17 cellular contexts compared by ENCODE assay signal in the genomic region with DNA sequence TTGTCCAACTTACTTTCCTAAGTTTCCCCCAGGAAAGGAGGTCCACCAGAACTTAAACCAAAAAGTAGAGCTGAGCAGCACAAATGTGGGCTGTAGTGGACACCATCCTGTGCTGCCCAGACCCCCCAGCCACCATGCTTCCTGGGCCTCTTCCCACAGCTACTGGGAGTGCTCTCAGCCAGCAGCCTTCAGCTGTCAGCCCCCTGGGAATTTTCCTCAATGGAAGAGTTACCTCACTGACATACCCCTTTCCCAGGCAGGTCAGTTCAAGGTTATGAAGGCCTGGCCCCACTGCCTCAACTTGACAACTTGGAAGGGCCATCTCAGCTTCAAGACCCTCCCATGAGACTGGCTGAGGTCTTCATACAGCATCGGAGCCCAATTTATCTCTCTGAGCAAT. TPM values are rescaled to one million over a fixed set of nuclear protein-coding genes. Genes with fewer than 3 reads are reported as not detected.
DNase-seq lines count a peak whose midpoint lies in the region; ATAC-seq and TF ChIP-seq lines count a peak whose summit lies in the region.
"Had no signal": no experiment of that assay in that cellular context is flagged by ENCODE, and none has a peak within 500 bp of the region (broad histone marks: within the 10 kb centered on the region; RNA-seq: fewer than 3 reads in every experiment).

No MANE protein-coding gene starts in this region.

- H3K27me3 ChIP-seq in right atrium auricular region (no peaks in the 10 kb centered on the region), right cardiac atrium (ENCODE audit: control insufficient read depth, insufficient read depth) (no peaks in the 10 kb centered on the region)
- H3K27me3 ChIP-seq: BLaER1 treated with 17β-estradiol and CSF1 and Interleukin-3, amounts not matched to agents 10 nM and 100 nM had no signal

- no peaks in the 10 kb centered on the region for H3K9me3 Mint-ChIP-seq in central memory CD8-positive, alpha-beta T cell
- H3K9me3 Mint-ChIP-seq: CD8-positive, alpha-beta T cell had no signal

- H3K4me1 ChIP-seq in right atrium auricular region = no peaks in the 10 kb centered on the region
- H3K4me1 ChIP-seq in right cardiac atrium (ENCODE audit: control insufficient read depth, insufficient read depth, low read length) = no peaks in the 10 kb centered on the region
- H3K4me1 ChIP-seq: BLaER1 treated with 17β-estradiol and CSF1 and Interleukin-3, amounts not matched to agents 10 nM and 100 nM had no signal

- H3K27me3 Mint-ChIP-seq in central memory CD8-positive, alpha-beta T cell = no peaks in the 10 kb centered on the region
- H3K27me3 Mint-ChIP-seq: B cell had no signal

- no peaks in the 10 kb centered on the region for H3K36me3 ChIP-seq in right atrium auricular region
- H3K36me3 ChIP-seq: HAP-1 had no signal

- WGBS in right cardiac atrium = 39% methylated on average over 1 of the region's 1 CpG

- H3K36me3 Mint-ChIP-seq in central memory CD8-positive, alpha-beta T cell (ENCODE audit: insufficient read depth) = peaks cover 3% of the 10 kb centered on the region

- TF ChIP-seq CTCF in right atrium auricular region (IDR thresholded peaks at IDR 0.05) = no peak

- intact Hi-C loops in right cardiac atrium (cut with DNase I) = no loop called here

- DNase-seq in right atrium auricular region (ENCODE audit: low spot score) (peak; percentile 9), right cardiac atrium (no peak), mesenteric fat pad (ENCODE audit: low spot score) (peak; percentile 39), anterior cingulate cortex (lab: John Stamatoyannopoulos, UW) (no peak), iPS-NIHi7 (ENCODE audit: extremely low spot score) (no peak)
- no peak for DNase-seq in central memory CD8-positive, alpha-beta T cell (ENCODE audit: low spot score in 2 of 2)
- DNase-seq: Calu3; CD8-positive, alpha-beta T cell; DMS79 treated with DMSO at 0.1 percent for 48 hours; GF-D8 had no signal

- H3K4me3 Mint-ChIP-seq in central memory CD8-positive, alpha-beta T cell = no peak overlapping the region
- H3K4me3 Mint-ChIP-seq: B cell; CD8-positive, alpha-beta T cell had no signal

- H3K27ac ChIP-seq in right atrium auricular region (no peak overlapping the region), right cardiac atrium (ENCODE audit: low read length) (no peak overlapping the region)
- H3K27ac ChIP-seq: BLaER1 treated with 17β-estradiol and CSF1 and Interleukin-3, amounts not matched to agents 10 nM and 100 nM had no signal

- ATAC-seq in right cardiac atrium = no peak
- ATAC-seq in central memory CD8-positive, alpha-beta T cell (replicated peaks; ENCODE audit: extremely low read depth, poor library complexity, severe bottlenecking) = no peak
- ATAC-seq in GM21825 (IDR thresholded peaks at IDR 0.05; ENCODE audit: unreplicated experiment) = no peak
- ATAC-seq: CD8-positive, alpha-beta T cell had no signal

- H3K9me3 ChIP-seq in right atrium auricular region = no peaks in the 10 kb centered on the region
- H3K9me3 ChIP-seq in right cardiac atrium (ENCODE audit: control insufficient read depth, low read length) = no peaks in the 10 kb centered on the region
- H3K9me3 ChIP-seq: HAP-1 had no signal

- no peak overlapping the region for H3K4me3 ChIP-seq in right atrium auricular region
- no peak overlapping the region for H3K4me3 ChIP-seq in right cardiac atrium (ENCODE audit: low read length)
- H3K4me3 ChIP-seq: BLaER1 treated with 17β-estradiol and CSF1 and Interleukin-3, amounts not matched to agents 10 nM and 100 nM; HAP-1 had no signal

- H3K4me1 Mint-ChIP-seq in central memory CD8-positive, alpha-beta T cell = no peaks in the 10 kb centered on the region
- H3K4me1 Mint-ChIP-seq: B cell had no signal

- peak overlapping the region; percentile 68 for H3K27ac Mint-ChIP-seq in central memory CD8-positive, alpha-beta T cell (ENCODE audit: low read depth)
- H3K27ac Mint-ChIP-seq: B cell; CD8-positive, alpha-beta T cell had no signal

RNA-seq across cellular contexts. Expression of gene CDCP2, which starts 47.7 kb away (rescaled TPM):
- total RNA-seq in right atrium auricular region = not detected
- total RNA-seq in right cardiac atrium = not detected
- polyA plus RNA-seq in right cardiac atrium = not detected
- total RNA-seq in mesenteric fat pad = 0.19 TPM
- total RNA-seq: A172; B cell; Calu3; CD8-positive, alpha-beta T cell; H1; HT-29 had no signal
- polyA plus RNA-seq: H1 had no signal

RNA-seq across cellular contexts. Expression of gene TCEANC2, which starts 51.7 kb away (rescaled TPM):
- total RNA-seq in right atrium auricular region (1 to 10 TPM; 3.3 to 5.6 TPM), right cardiac atrium (1 to 10 TPM; 3.8 to 5.7 (median 4.6) TPM), mesenteric fat pad (4.2 TPM)
- polyA plus RNA-seq in right cardiac atrium = 3.1 TPM

RNA-seq across cellular contexts. Expression of gene TMEM59, which starts 52.1 kb away (rescaled TPM):
- total RNA-seq in right atrium auricular region (100 to 1,000 TPM; 277 to 390 TPM), right cardiac atrium (100 to 1,000 TPM; 333 to 377 (median 362) TPM), mesenteric fat pad (364 TPM)
- polyA plus RNA-seq in right cardiac atrium = 245 TPM

Comparison
In these comparisons a context has a peak if more than half of its experiments do, and no peak if none do; other contexts are left out.
1. DNase-seq: peak in right atrium auricular region (single experiment) and mesenteric fat pad (single experiment); none in right cardiac atrium (0 of 3), central memory CD8-positive, alpha-beta T cell (0 of 2), anterior cingulate cortex (0 of 58) and iPS-NIHi7 (single experiment).